19 cellular contexts compared by ENCODE assay signal in the genomic region with DNA sequence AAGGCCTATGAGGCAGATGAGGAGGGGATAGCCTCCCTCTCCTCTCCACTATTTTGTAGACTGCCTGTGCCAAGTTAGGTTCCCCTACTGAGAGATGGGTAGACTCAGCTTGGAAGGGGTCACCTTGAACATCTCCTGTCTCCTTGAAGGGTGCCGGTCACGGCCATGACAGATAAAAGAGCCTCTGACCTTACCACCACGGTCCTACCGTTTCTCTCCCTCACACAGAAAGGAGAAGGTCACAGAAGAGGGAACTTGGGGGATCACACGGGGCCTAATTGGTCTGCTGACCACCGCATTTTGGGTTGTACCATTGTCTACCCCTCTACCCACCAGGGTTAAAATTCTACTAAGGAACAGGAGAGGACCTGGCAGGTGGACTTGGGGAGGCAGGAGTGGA. TPM values are rescaled to one million over a fixed set of nuclear protein-coding genes. Genes with fewer than 3 reads are reported as not detected.
DNase-seq lines count a peak whose midpoint lies in the region; ATAC-seq and TF ChIP-seq lines count a peak whose summit lies in the region.
"Had no signal": no experiment of that assay in that cellular context is flagged by ENCODE, and none has a peak within 500 bp of the region (broad histone marks: within the 10 kb centered on the region; RNA-seq: fewer than 3 reads in every experiment).

No MANE protein-coding gene starts in this region.

- H3K27ac Mint-ChIP-seq in CD4-positive, alpha-beta memory T cell: peak overlapping the region; percentile 95 to 100 (median 96)
- peak overlapping the region in 1 of 3 donors; percentile 51 for H3K27ac Mint-ChIP-seq in IgD-negative memory B cell
- H3K27ac Mint-ChIP-seq in activated naive CD4-positive, alpha-beta T cell treated with anti-CD3 and anti-CD28 coated beads, Interleukin-2, amount 50 U/mL, for 72 hours: peak overlapping the region; percentile 98 to 100
- peak overlapping the region; percentile 94 to 97 for H3K27ac Mint-ChIP-seq in natural killer cell treated with Interleukin-12 subunit alpha and Interleukin-12 subunit beta and Interleukin-15 and Interleukin-18, amount 100 ng/mL, for 72 hours

- H3K4me1 ChIP-seq in CD4-positive, alpha-beta memory T cell (ENCODE audit: insufficient read depth, low read length): peaks cover 33% of the 10 kb centered on the region
- H3K4me1 ChIP-seq: HAP-1 had no signal

- peaks cover 16% of the 10 kb centered on the region for H3K36me3 ChIP-seq in CD4-positive, alpha-beta memory T cell (ENCODE audit: insufficient read depth, low read length)
- H3K36me3 ChIP-seq: esophagus muscularis mucosa, HAP-1, tibial nerve, WERI-Rb-1 had no signal

- CTCF ChIA-PET in CD4-positive, alpha-beta memory T cell (lab: Charles Lee; ENCODE audit: partially characterized antibody): interaction anchor here (3.4 to 21.7 kb wide), 2 partner anchors 11 to 23 kb away, joined by 18 to 623 read pairs; no protein-coding TSS in a partner anchor

- no peak for ATAC-seq in activated naive CD4-positive, alpha-beta T cell treated with anti-CD3 and anti-CD28 coated beads, Interleukin-2, amount 50 U/mL, for 72 hours
- no peak for ATAC-seq in natural killer cell treated with Interleukin-12 subunit alpha and Interleukin-12 subunit beta and Interleukin-15 and Interleukin-18, amount 100 ng/mL, for 72 hours
- no peak for ATAC-seq in GM19328 (IDR thresholded peaks at IDR 0.05; ENCODE audit: unreplicated experiment)
- ATAC-seq in GM18870 (IDR thresholded peaks at IDR 0.05; ENCODE audit: unreplicated experiment): no peak

- peaks cover 0 to 3% (median under 1%) of the 10 kb centered on the region in 8 donors for H3K9me3 Mint-ChIP-seq in CD4-positive, alpha-beta memory T cell
- no peaks in the 10 kb centered on the region for H3K9me3 Mint-ChIP-seq in IgD-negative memory B cell
- no peaks in the 10 kb centered on the region for H3K9me3 Mint-ChIP-seq in activated naive CD4-positive, alpha-beta T cell treated with anti-CD3 and anti-CD28 coated beads, Interleukin-2, amount 50 U/mL, for 72 hours
- H3K9me3 Mint-ChIP-seq in natural killer cell treated with Interleukin-12 subunit alpha and Interleukin-12 subunit beta and Interleukin-15 and Interleukin-18, amount 100 ng/mL, for 72 hours: no peaks in the 10 kb centered on the region
- H3K9me3 Mint-ChIP-seq: neural crest cell had no signal

- H3K4me1 Mint-ChIP-seq in CD4-positive, alpha-beta memory T cell: peaks cover 13 to 47% (median 20%) of the 10 kb centered on the region in 4 donors
- H3K4me1 Mint-ChIP-seq in IgD-negative memory B cell: peaks cover 14 to 32% (median 24%) of the 10 kb centered on the region in 3 donors
- H3K4me1 Mint-ChIP-seq in natural killer cell treated with Interleukin-12 subunit alpha and Interleukin-12 subunit beta and Interleukin-15 and Interleukin-18, amount 100 ng/mL, for 72 hours (ENCODE audit: low read depth in 2 of 2): peaks cover 59 to 81% of the 10 kb centered on the region in 2 donors

- peaks cover 53 to 56% of the 10 kb centered on the region in 2 donors for H3K36me3 Mint-ChIP-seq in CD4-positive, alpha-beta memory T cell
- H3K36me3 Mint-ChIP-seq in IgD-negative memory B cell: no peaks in the 10 kb centered on the region
- H3K36me3 Mint-ChIP-seq in activated naive CD4-positive, alpha-beta T cell treated with anti-CD3 and anti-CD28 coated beads, Interleukin-2, amount 50 U/mL, for 72 hours: peaks cover 40 to 56% of the 10 kb centered on the region in 2 donors
- H3K36me3 Mint-ChIP-seq in natural killer cell treated with Interleukin-12 subunit alpha and Interleukin-12 subunit beta and Interleukin-15 and Interleukin-18, amount 100 ng/mL, for 72 hours: peaks cover 6% of the 10 kb centered on the region

- H3K27me3 ChIP-seq in CD4-positive, alpha-beta memory T cell (ENCODE audit: insufficient read depth, low read length): no peaks in the 10 kb centered on the region
- H3K27me3 ChIP-seq in dorsolateral prefrontal cortex: peaks cover 0 to 4% (median 0%) of the 10 kb centered on the region in 45 donors
- H3K27me3 ChIP-seq: tibial nerve had no signal

- H3K4me3 Mint-ChIP-seq in CD4-positive, alpha-beta memory T cell: peak overlapping the region; percentile 90 to 100 (median 98)
- H3K4me3 Mint-ChIP-seq in IgD-negative memory B cell: peak overlapping the region in 3 of 4 donors; percentile 13 to 64 (median 44)
- peak overlapping the region; percentile 93 for H3K4me3 Mint-ChIP-seq in natural killer cell treated with Interleukin-12 subunit alpha and Interleukin-12 subunit beta and Interleukin-15 and Interleukin-18, amount 100 ng/mL, for 72 hours
- H3K4me3 Mint-ChIP-seq: neural crest cell had no signal

- no peaks in the 10 kb centered on the region for H3K9me3 ChIP-seq in CD4-positive, alpha-beta memory T cell (ENCODE audit: control insufficient read depth in 1 of 2, low read length in 2 of 2)
- H3K9me3 ChIP-seq: esophagus muscularis mucosa, HAP-1, tibial nerve had no signal

- intact Hi-C loops in CD4-positive, alpha-beta memory T cell (cut with micrococcal nuclease): no loop called here
- intact Hi-C loops in dorsolateral prefrontal cortex (cut with DNase I): loop anchor here in 1 of 2 donors (10.0 kb wide), 1 partner anchor 183 kb away; no protein-coding TSS in a partner anchor

- H3K27me3 Mint-ChIP-seq in CD4-positive, alpha-beta memory T cell: no peaks in the 10 kb centered on the region
- H3K27me3 Mint-ChIP-seq in IgD-negative memory B cell: no peaks in the 10 kb centered on the region
- no peaks in the 10 kb centered on the region for H3K27me3 Mint-ChIP-seq in natural killer cell treated with Interleukin-12 subunit alpha and Interleukin-12 subunit beta and Interleukin-15 and Interleukin-18, amount 100 ng/mL, for 72 hours

- peak overlapping the region; percentile 83 to 85 for H3K4me3 ChIP-seq in CD4-positive, alpha-beta memory T cell (ENCODE audit: low read length in 2 of 2)
- no peak overlapping the region for H3K4me3 ChIP-seq in dorsolateral prefrontal cortex
- H3K4me3 ChIP-seq: esophagus muscularis mucosa, HAP-1, tibial nerve had no signal

- H3K27ac ChIP-seq in CD4-positive, alpha-beta memory T cell (ENCODE audit: low read depth, low read length): peak overlapping the region; percentile 99
- H3K27ac ChIP-seq in dorsolateral prefrontal cortex: peak overlapping the region in 1 of 59 donors; percentile 36
- H3K27ac ChIP-seq: esophagus muscularis mucosa, WERI-Rb-1 had no signal

- peak in 1 of 5 donors; percentile 11 for DNase-seq in CD4-positive, alpha-beta memory T cell
- DNase-seq in activated naive CD4-positive, alpha-beta T cell treated with anti-CD3 and anti-CD28 coated beads, Interleukin-2, amount 50 U/mL, for 72 hours (ENCODE audit: low spot score in 2 of 2): no peak
- no peak for DNase-seq in natural killer cell treated with Interleukin-12 subunit alpha and Interleukin-12 subunit beta and Interleukin-15 and Interleukin-18, amount 100 ng/mL, for 72 hours (ENCODE audit: low spot score)
- DNase-seq in dorsolateral prefrontal cortex: no peak
- DNase-seq: NCI-H2227 treated with DMSO at 0.1 percent for 48 hours, SW 1271, WERI-Rb-1 had no signal

- POLR2A ChIA-PET in CD4-positive, alpha-beta memory T cell (lab: Charles Lee; ENCODE audit: partially characterized antibody): interaction anchor here (0.8 to 30.6 kb wide), 27 partner anchors 20 to 500 kb away, joined by 3 to 6843 read pairs (median 9); partner anchors contain the start of genes CASP2 and EPHB6

- no peak for TF ChIP-seq CTCF in dorsolateral prefrontal cortex (IDR thresholded peaks at IDR 0.05 in 54 of 56, conservative IDR thresholded peaks at IDR 0.05 in 2 of 56; ENCODE audit: low read depth in 1 of 56, partially characterized antibody in 56 of 56)

RNA-seq across cellular contexts. Expression of gene PRSS2, which starts 17.0 kb away (rescaled TPM):
- total RNA-seq in CD4-positive, alpha-beta memory T cell: not detected
- not detected for polyA plus RNA-seq in CD4-positive, alpha-beta memory T cell
- polyA plus RNA-seq in IgD-negative memory B cell: not detected
- under 1 TPM in 1 of 2 donors, not detected in 1; 0.82 TPM for total RNA-seq in activated naive CD4-positive, alpha-beta T cell treated with anti-CD3 and anti-CD28 coated beads, Interleukin-2, amount 50 U/mL, for 72 hours
- under 1 TPM in 1 of 2 donors, not detected in 1; 0.76 TPM for total RNA-seq in natural killer cell treated with Interleukin-12 subunit alpha and Interleukin-12 subunit beta and Interleukin-15 and Interleukin-18, amount 100 ng/mL, for 72 hours
- not detected for total RNA-seq in dorsolateral prefrontal cortex
- total RNA-seq: astrocyte, lung microvascular endothelial cell, M059J, neural crest cell, renal cortical epithelial cell had no signal
- polyA plus RNA-seq: BJ had no signal

RNA-seq across cellular contexts. Expression of gene PRSS1, which starts 38.5 kb away (rescaled TPM):
- under 1 TPM in 1 of 2 experiments, not detected in 1; 0.44 TPM for total RNA-seq in CD4-positive, alpha-beta memory T cell
- polyA plus RNA-seq in CD4-positive, alpha-beta memory T cell: not detected
- polyA plus RNA-seq in IgD-negative memory B cell: not detected
- total RNA-seq in activated naive CD4-positive, alpha-beta T cell treated with anti-CD3 and anti-CD28 coated beads, Interleukin-2, amount 50 U/mL, for 72 hours: not detected
- not detected for total RNA-seq in natural killer cell treated with Interleukin-12 subunit alpha and Interleukin-12 subunit beta and Interleukin-15 and Interleukin-18, amount 100 ng/mL, for 72 hours
- not detected for total RNA-seq in dorsolateral prefrontal cortex
- total RNA-seq: astrocyte, esophagus muscularis mucosa, lung microvascular endothelial cell, M059J, neural crest cell, renal cortical epithelial cell had no signal
- polyA plus RNA-seq: BJ had no signal

Comparison
In these comparisons a context has a peak if more than half of its experiments do, and no peak if none do; other contexts are left out.
1. H3K4me3 ChIP-seq: peak in CD4-positive, alpha-beta memory T cell (2 of 2); none in dorsolateral prefrontal cortex (0 of 59).
2. H3K4me3 Mint-ChIP-seq: peak in every context shown above with its lines; median percentile 98 in CD4-positive, alpha-beta memory T cell; 93 in natural killer cell treated with Interleukin-12 subunit alpha and Interleukin-12 subunit beta and Interleukin-15 and Interleukin-18, amount 100 ng/mL, for 72 hours; 44 in IgD-negative memory B cell.